In the genomic region with DNA sequence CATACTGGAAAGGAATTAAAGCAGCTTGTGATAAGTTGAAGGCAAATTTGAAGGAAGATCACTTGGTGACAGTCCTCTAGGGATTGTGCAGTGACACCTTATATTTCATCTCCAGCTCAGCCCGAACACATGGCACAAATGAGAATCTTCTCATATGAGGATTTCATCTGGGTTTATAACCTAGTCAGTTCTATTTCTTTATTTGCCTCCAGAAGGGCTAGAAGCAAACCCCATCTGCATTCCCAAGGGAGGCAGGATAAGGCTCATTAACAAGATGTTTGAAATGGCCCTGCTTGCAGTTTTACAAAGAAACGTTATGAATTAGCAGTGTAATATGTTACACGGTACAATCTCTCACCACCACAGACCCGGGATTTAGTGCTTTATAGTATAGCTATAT, we compare ENCODE assay signal across 23 cellular contexts.
A peak's percentile ranks its signal among the peaks of the same experiment; 100 is the strongest.
DNase-seq lines count a peak whose midpoint lies in the region; ATAC-seq, FAIRE-seq and TF ChIP-seq lines count a peak whose summit lies in the region.
"Had no signal": no experiment of that assay in that cellular context is flagged by ENCODE, and none has a peak within 500 bp of the region (broad histone marks: within the 10 kb centered on the region; RNA-seq: fewer than 3 reads in every experiment).

No MANE protein-coding gene starts in this region.

- no peaks in the 10 kb centered on the region for H3K9me3 ChIP-seq in Karpas-422 (ENCODE audit: low read length)
- H3K9me3 ChIP-seq in PC-3 (ENCODE audit: low read length): no peaks in the 10 kb centered on the region
- H3K9me3 ChIP-seq: BE2C had no signal

- peak overlapping the region in 3 of 5 experiments; percentile 39 to 89 (median 42) for H3K27ac Mint-ChIP-seq in brain
- H3K27ac Mint-ChIP-seq: CD4-positive, CD25-positive, alpha-beta regulatory T cell had no signal

- peak overlapping the region; percentile 57 for H3K27ac ChIP-seq in Karpas-422 (ENCODE audit: low read length)
- no peak overlapping the region for H3K27ac ChIP-seq in PC-3 (ENCODE audit: low read length)
- H3K27ac ChIP-seq: RWPE1 had no signal

- peak overlapping the region; percentile 68 for H3K4me2 ChIP-seq in Karpas-422 (ENCODE audit: low read depth, low read length, poor library complexity, severe bottlenecking)
- no peak overlapping the region for H3K4me2 ChIP-seq in PC-3 (ENCODE audit: low read length)

- H3K4me3 ChIP-seq in Karpas-422 (ENCODE audit: low read length): peak overlapping the region; percentile 32
- H3K4me3 ChIP-seq in PC-3 (ENCODE audit: low read length): no peak overlapping the region
- H3K4me3 ChIP-seq: GM12878 had no signal

- peak overlapping the region in 1 of 5 experiments; percentile 8 for H3K4me3 Mint-ChIP-seq in brain
- H3K4me3 Mint-ChIP-seq: CD4-positive, CD25-positive, alpha-beta regulatory T cell had no signal

- peaks cover 9% of the 10 kb centered on the region for H3K27me3 Mint-ChIP-seq in brain

- H3K4me1 Mint-ChIP-seq in brain: peaks cover 41% of the 10 kb centered on the region
- H3K4me1 Mint-ChIP-seq: CD4-positive, CD25-positive, alpha-beta regulatory T cell had no signal

- H3K79me2 ChIP-seq in Karpas-422 (ENCODE audit: low read length) (no peaks in the 10 kb centered on the region), PC-3 (ENCODE audit: low read length) (no peaks in the 10 kb centered on the region)

- no TSS peak for BruUV-seq in PC-3 (replicated peaks; lab: Mats Ljungman, UMichigan)

- no peaks in the 10 kb centered on the region; the same call in 1 of the 2 replicates for H3K36me3 ChIP-seq in Karpas-422 (ENCODE audit: insufficient read depth, low read length)
- H3K36me3 ChIP-seq in PC-3 (ENCODE audit: low read depth, low read length): no peaks in the 10 kb centered on the region
- H3K36me3 ChIP-seq: BE2C had no signal

- H4K20me1 ChIP-seq in Karpas-422 (ENCODE audit: insufficient read depth, low read depth, low read length) (no peaks in the 10 kb centered on the region), PC-3 (ENCODE audit: low read length) (no peaks in the 10 kb centered on the region)

- H3K9me3 Mint-ChIP-seq in brain: peaks cover 0 to 13% (median 2%) of the 10 kb centered on the region in 5 experiments

- POLR2A ChIA-PET in PC-3 (lab: Charles Lee; ENCODE audit: unreplicated experiment): interaction anchor here (0.5 kb wide), 1 partner anchor 165 kb away, joined by 4 read pairs; no protein-coding TSS in a partner anchor

- TF ChIP-seq POLR2A in H54 (IDR thresholded peaks at IDR 0.05; ENCODE audit: low read depth, low read length): no peak

- no peaks in the 10 kb centered on the region for H3K27me3 ChIP-seq in Karpas-422 (ENCODE audit: low read length)
- no peaks in the 10 kb centered on the region for H3K27me3 ChIP-seq in PC-3 (ENCODE audit: low read length)
- H3K27me3 ChIP-seq: BE2C had no signal

- FAIRE-seq in H54 (lab: Jason Lieb, UNC): no peak
- FAIRE-seq: GM12878, HTR-8/SVneo had no signal

- peak; percentile 9 for DNase-seq in NCI-H1436 (lab: John Stamatoyannopoulos, UW)
- DNase-seq in NCI-H1436 treated with DMSO at 0.1 percent for 48 hours (lab: John Stamatoyannopoulos, UW): no peak
- peak; percentile 67 for DNase-seq in Karpas-422
- DNase-seq in NCI-H446 treated with DMSO at 0.1 percent for 48 hours (lab: John Stamatoyannopoulos, UW): peak; percentile 57
- DNase-seq in H54 (ENCODE audit: insufficient read length, low spot score): no peak
- no peak for DNase-seq in PC-3
- DNase-seq: BE2C; CD4-positive, CD25-positive, alpha-beta regulatory T cell; COR-L47; DMS53; EL; IMR-90; NCI-H2029 treated with DMSO at 0.1 percent for 48 hours; NCI-H2227 treated with DMSO at 0.1 percent for 48 hours; SIG-M5; T-helper 1 cell; T-helper 9 cell had no signal

- CTCF ChIA-PET in PC-3 (lab: Charles Lee): no interaction called here

- H3K36me3 Mint-ChIP-seq in brain: no peaks in the 10 kb centered on the region
- H3K36me3 Mint-ChIP-seq: CD4-positive, CD25-positive, alpha-beta regulatory T cell had no signal

- H2AFZ ChIP-seq in Karpas-422 (ENCODE audit: low read length) (peak overlapping the region; percentile 79), PC-3 (ENCODE audit: low read length) (no peak overlapping the region)

- ATAC-seq in HG02973 (IDR thresholded peaks at IDR 0.05; ENCODE audit: unreplicated experiment) (no peak), PC-3 (no peak)
- ATAC-seq: GM12878, SK-N-SH treated with all-trans-retinoic acid at 6 μM for 48 hours had no signal

- TF ChIP-seq CTCF in brain (conservative IDR thresholded peaks at IDR 0.05) (no peak), PC-3 (conservative IDR thresholded peaks at IDR 0.05; ENCODE audit: low read depth, low read length) (no peak)

- H3K9me2 ChIP-seq in Karpas-422 (replicated peaks; ENCODE audit: insufficient read depth, low read length) (no peaks in the 10 kb centered on the region; the same call in 1 of the 2 replicates), PC-3 (replicated peaks; ENCODE audit: low read length) (no peaks in the 10 kb centered on the region)

- H3K9ac ChIP-seq in Karpas-422 (ENCODE audit: low read length): peak overlapping the region; percentile 44
- no peak overlapping the region for H3K9ac ChIP-seq in PC-3 (ENCODE audit: low read length)

- H3K4me1 ChIP-seq in Karpas-422 (ENCODE audit: low read length): peaks cover 19% of the 10 kb centered on the region
- no peaks in the 10 kb centered on the region for H3K4me1 ChIP-seq in PC-3 (ENCODE audit: insufficient read depth, low read length)

- H3F3A ChIP-seq in PC-3 (ENCODE audit: low read length, unreplicated experiment): no peaks in the 10 kb centered on the region

- intact Hi-C loops in PC-3 (cut with micrococcal nuclease): no loop called here

Comparison
In these comparisons a context has a peak if more than half of its experiments do, and no peak if none do; other contexts are left out.
1. DNase-seq: peak in NCI-H1436 (single experiment), Karpas-422 (single experiment) and NCI-H446 treated with DMSO at 0.1 percent for 48 hours (single experiment); none in NCI-H1436 treated with DMSO at 0.1 percent for 48 hours (single experiment), H54 (single experiment) and PC-3 (single experiment).